Comparison of ENCODE assay signal across 1 cellular context in genomic region chr10:86521620-86522384, GRCh38.
A peak's percentile ranks its signal among the peaks of the same experiment; 100 is the strongest.
TF ChIP-seq lines count a peak whose summit lies in the region.

Gene WAPL (minus strand): TSS chr10:86521792. CDS start chr10:86518069, 3,723 bp downstream.

TF ChIP-seq in HepG2, 621 proteins besides CTCF, POLR2A, EP300 and RAD21 (continued from another document):
- TF ChIP-seq AKNA (CRISPR knock-in tag; IDR thresholded peaks at IDR 0.05; ENCODE audit: borderline replicate concordance) (no peak; the same call in 1 of the 2 replicates), SMAD1 (CRISPR knock-in tag; IDR thresholded peaks at IDR 0.05; ENCODE audit: borderline replicate concordance, low read depth) (peak; percentile 74; the same call in 1 of the 2 replicates), TRIM22 (IDR thresholded peaks at IDR 0.05) (no peak), ARID2 (CRISPR knock-in tag; IDR thresholded peaks at IDR 0.05; ENCODE audit: borderline replicate concordance) (no peak), MNT (IDR thresholded peaks at IDR 0.05) (no peak), PATZ1 (CRISPR knock-in tag; IDR thresholded peaks at IDR 0.05) (no peak; the same call in 1 of the 2 replicates), ZNF552 (CRISPR knock-in tag; IDR thresholded peaks at IDR 0.05; ENCODE audit: borderline replicate concordance) (no peak), ZBTB10 (CRISPR knock-in tag; IDR thresholded peaks at IDR 0.05; ENCODE audit: borderline replicate concordance) (no peak), STAT6 (CRISPR knock-in tag; IDR thresholded peaks at IDR 0.05; ENCODE audit: borderline replicate concordance) (no peak), IKZF1 (IDR thresholded peaks at IDR 0.05) (no peak), GPBP1L1 (CRISPR knock-in tag; IDR thresholded peaks at IDR 0.05) (no peak), ZNF235 (CRISPR knock-in tag; IDR thresholded peaks at IDR 0.05; ENCODE audit: borderline replicate concordance) (peak; percentile 68; the same call in 1 of the 2 replicates), FIP1L1 (IDR thresholded peaks at IDR 0.05; ENCODE audit: borderline replicate concordance, insufficient read depth, low read depth, low read length) (no peak), CENPBD1 (CRISPR knock-in tag; IDR thresholded peaks at IDR 0.05; ENCODE audit: borderline replicate concordance, low read depth) (no peak), TEAD2 (CRISPR knock-in tag; IDR thresholded peaks at IDR 0.05) (no peak), BRCA1 (CRISPR knock-in tag; IDR thresholded peaks at IDR 0.05) (no peak; the same call in 1 of the 2 replicates), ELF3 (CRISPR knock-in tag; IDR thresholded peaks at IDR 0.05) (peak; percentile 13), ZFP91 (CRISPR knock-in tag; IDR thresholded peaks at IDR 0.05; ENCODE audit: borderline replicate concordance) (peak; percentile 87; the same call in 1 of the 2 replicates), TCF12 (IDR thresholded peaks at IDR 0.05) (no peak), TCF12 (CRISPR knock-in tag; IDR thresholded peaks at IDR 0.05) (peak; percentile 68; the same call in 1 of the 2 replicates), HOXD1 (CRISPR knock-in tag; IDR thresholded peaks at IDR 0.05) (peak; percentile 10; the same call in 1 of the 2 replicates), ZNF556 (CRISPR knock-in tag; IDR thresholded peaks at IDR 0.05; ENCODE audit: borderline replicate concordance) (peak; percentile 95; the same call in 1 of the 2 replicates), TBX3 (IDR thresholded peaks at IDR 0.05; ENCODE audit: borderline replicate concordance) (no peak)
